In genomic region chr12:101795786-101796185, GRCh38 we compare ENCODE assay signal across 23 cellular contexts. TPM values are rescaled to one million over a fixed set of nuclear protein-coding genes. Genes with fewer than 3 reads are reported as not detected.
DNase-seq lines count a peak whose midpoint lies in the region; ATAC-seq lines count a peak whose summit lies in the region.
"Had no signal": no experiment of that assay in that cellular context is flagged by ENCODE, and none has a peak within 500 bp of the region (broad histone marks: within the 10 kb centered on the region; RNA-seq: fewer than 3 reads in every experiment).

No MANE protein-coding gene starts in this region.

- H3K27me3 ChIP-seq in neuronal stem cell (ENCODE audit: control insufficient read depth in 3 of 3, insufficient read depth in 3 of 3, low read depth in 1 of 3, low read length in 3 of 3), result no peaks in the 10 kb centered on the region
- H3K27me3 ChIP-seq: ascending aorta, gastrocnemius medialis, neutrophil had no signal

- no peak overlapping the region for H2BK15ac ChIP-seq in neuronal stem cell (ENCODE audit: low read length)

- H4K91ac ChIP-seq in neuronal stem cell (ENCODE audit: low read depth, low read length, poor library complexity), result no peak overlapping the region

- intact Hi-C loops in activated CD4-positive, alpha-beta T cell treated with anti-CD3 and anti-CD28 coated beads for 36 hours (cut with DNase I, micrococcal nuclease), result loop anchor here in 1 of 2 experiments (1.0 kb wide), 1 partner anchor 24 kb away; no protein-coding TSS in a partner anchor

- H3K4me1 Mint-ChIP-seq in activated CD4-positive, alpha-beta T cell treated with anti-CD3 and anti-CD28 coated beads for 36 hours, result peaks cover 43% of the 10 kb centered on the region
- peaks cover 80% of the 10 kb centered on the region for H3K4me1 Mint-ChIP-seq in activated CD8-positive, alpha-beta T cell treated with anti-CD3 and anti-CD28 coated beads, Interleukin-2, amount 10 ng/mL, durations not matched to agents 7 days and 5 days (ENCODE audit: low read depth)
- H3K4me1 Mint-ChIP-seq in natural killer cell treated with Interleukin-12 subunit alpha and Interleukin-12 subunit beta and Interleukin-15 and Interleukin-18, amount 100 ng/mL, for 72 hours (ENCODE audit: low read depth in 2 of 2), result peaks cover 64 to 75% of the 10 kb centered on the region in 2 donors

- H2BK5ac ChIP-seq in neuronal stem cell (ENCODE audit: low read length), result no peak overlapping the region

- H3K27ac ChIP-seq in KOPT-K1 (ENCODE audit: low read depth, low read length, poor library complexity, severe bottlenecking) (peak overlapping the region; percentile 89), neuronal stem cell (replicated peaks; ENCODE audit: low read length) (no peak overlapping the region)
- H3K27ac ChIP-seq: 22Rv1, ascending aorta, gastrocnemius medialis, lower lobe of right lung, neutrophil had no signal

- H3K9ac ChIP-seq in neuronal stem cell (ENCODE audit: low read depth, low read length, poor library complexity), result no peak overlapping the region

- CTCF ChIA-PET in activated CD4-positive, alpha-beta T cell treated with anti-CD3 and anti-CD28 coated beads for 36 hours (lab: Charles Lee), result interaction anchor here (0.6 to 1.6 kb wide), 3 partner anchors 35 to 492 kb away, joined by 3 read pairs; partner anchors contain the start of gene GNPTAB
- CTCF ChIA-PET in activated CD8-positive, alpha-beta T cell treated with anti-CD3 and anti-CD28 coated beads, Interleukin-2, amount 10 ng/mL, durations not matched to agents 7 days and 5 days (lab: Charles Lee), result interaction anchor here (4.8 to 10.5 kb wide), 3 partner anchors 16 to 44 kb away, joined by 28 to 263 read pairs (median 57); partner anchors contain the start of gene GNPTAB

- H3K14ac ChIP-seq in neuronal stem cell (ENCODE audit: low read length), result no peak overlapping the region

- H3K36me3 ChIP-seq in KOPT-K1 (ENCODE audit: insufficient read depth, low read length) (peaks cover 15% of the 10 kb centered on the region), neuronal stem cell (replicated peaks in 1 of 2; ENCODE audit: control insufficient read depth in 2 of 2, insufficient read depth in 2 of 2, low read length in 2 of 2) (no peaks in the 10 kb centered on the region)
- H3K36me3 ChIP-seq: gastrocnemius medialis, neutrophil had no signal

- no peak overlapping the region for H3K4ac ChIP-seq in neuronal stem cell (ENCODE audit: low read length)

- no peak overlapping the region for H2AFZ ChIP-seq in neuronal stem cell (ENCODE audit: low read length)

- H3K27ac Mint-ChIP-seq in activated CD4-positive, alpha-beta T cell treated with anti-CD3 and anti-CD28 coated beads for 36 hours, result peak overlapping the region; percentile 48
- peak overlapping the region; percentile 79 for H3K27ac Mint-ChIP-seq in activated CD8-positive, alpha-beta T cell treated with anti-CD3 and anti-CD28 coated beads, Interleukin-2, amount 10 ng/mL, durations not matched to agents 7 days and 5 days
- peak overlapping the region; percentile 83 to 87 for H3K27ac Mint-ChIP-seq in natural killer cell treated with Interleukin-12 subunit alpha and Interleukin-12 subunit beta and Interleukin-15 and Interleukin-18, amount 100 ng/mL, for 72 hours
- H3K27ac Mint-ChIP-seq: type B pancreatic cell had no signal

- no peak overlapping the region for H2BK12ac ChIP-seq in neuronal stem cell (ENCODE audit: low read length)

- no peak overlapping the region for H3K18ac ChIP-seq in neuronal stem cell (ENCODE audit: low read length)

- H2BK120ac ChIP-seq in neuronal stem cell (ENCODE audit: low read depth, low read length), result no peak overlapping the region

- H3K9me3 ChIP-seq in KOPT-K1 (ENCODE audit: insufficient read depth, low read length, poor library complexity, severe bottlenecking), result no peaks in the 10 kb centered on the region
- H3K9me3 ChIP-seq in neuronal stem cell (replicated peaks in 1 of 2; ENCODE audit: control insufficient read depth in 2 of 2, insufficient read depth in 1 of 2, low read depth in 1 of 2, low read length in 2 of 2), result no peaks in the 10 kb centered on the region
- H3K9me3 ChIP-seq: ascending aorta, gastrocnemius medialis, lower lobe of right lung, neutrophil had no signal

- no peak overlapping the region for H3K4me3 Mint-ChIP-seq in activated CD4-positive, alpha-beta T cell treated with anti-CD3 and anti-CD28 coated beads for 36 hours
- H3K4me3 Mint-ChIP-seq in activated CD8-positive, alpha-beta T cell treated with anti-CD3 and anti-CD28 coated beads, Interleukin-2, amount 10 ng/mL, durations not matched to agents 7 days and 5 days, result peak overlapping the region; percentile 35
- H3K4me3 Mint-ChIP-seq in natural killer cell treated with Interleukin-12 subunit alpha and Interleukin-12 subunit beta and Interleukin-15 and Interleukin-18, amount 100 ng/mL, for 72 hours, result peak overlapping the region; percentile 75
- H3K4me3 Mint-ChIP-seq: type B pancreatic cell had no signal

- H2AK5ac ChIP-seq in neuronal stem cell (ENCODE audit: low read depth, low read length), result no peak overlapping the region

- no peak overlapping the region for H3K4me3 ChIP-seq in neuronal stem cell (ENCODE audit: low read length in 2 of 2)
- H3K4me3 ChIP-seq: ascending aorta, gastrocnemius medialis, lower lobe of right lung had no signal

- POLR2A ChIA-PET in activated CD4-positive, alpha-beta T cell treated with anti-CD3 and anti-CD28 coated beads for 36 hours (lab: Charles Lee), result interaction anchor here (0.7 kb wide), 1 partner anchor 72 kb away, joined by 5 read pairs; no protein-coding TSS in a partner anchor
- POLR2A ChIA-PET in activated CD8-positive, alpha-beta T cell treated with anti-CD3 and anti-CD28 coated beads, Interleukin-2, amount 10 ng/mL, durations not matched to agents 7 days and 5 days (lab: Charles Lee), result interaction anchor here (2.3 to 4.6 kb wide), 2 partner anchors 28 to 33 kb away, joined by 7 to 45 read pairs; partner anchors contain the start of gene GNPTAB

- no peaks in the 10 kb centered on the region for H3K79me1 ChIP-seq in neuronal stem cell (ENCODE audit: low read depth, low read length)

- H3K4me1 ChIP-seq in neuronal stem cell (ENCODE audit: control insufficient read depth in 2 of 2, insufficient read depth in 1 of 2, low read depth in 1 of 2, low read length in 2 of 2), result no peaks in the 10 kb centered on the region
- H3K4me1 ChIP-seq: ascending aorta, lower lobe of right lung had no signal

- no peak overlapping the region for H4K8ac ChIP-seq in neuronal stem cell (ENCODE audit: low read depth, low read length)

- no peak overlapping the region for H3K23ac ChIP-seq in neuronal stem cell (ENCODE audit: low read depth, low read length, poor library complexity)

- no CpG with 5 or more reads among the region's 4 CpGs for WGBS in neuronal stem cell (ENCODE audit: extremely low coverage in 2 of 2, insufficient read length in 2 of 2, insufficient replicate concordance in 1 of 2), 2 donors

- ATAC-seq in activated CD4-positive, alpha-beta T cell treated with anti-CD3 and anti-CD28 coated beads for 36 hours, result no peak
- no peak for ATAC-seq in activated CD8-positive, alpha-beta T cell treated with anti-CD3 and anti-CD28 coated beads, Interleukin-2, amount 10 ng/mL, durations not matched to agents 7 days and 5 days
- ATAC-seq in natural killer cell treated with Interleukin-12 subunit alpha and Interleukin-12 subunit beta and Interleukin-15 and Interleukin-18, amount 100 ng/mL, for 72 hours, result peak; percentile 53 to 66
- no peak for ATAC-seq in HG03095 (IDR thresholded peaks at IDR 0.05; ENCODE audit: unreplicated experiment)
- ATAC-seq: gastrocnemius medialis, lower lobe of right lung had no signal

- H3K4me2 ChIP-seq in neuronal stem cell (ENCODE audit: insufficient read depth, low read length, poor library complexity, severe bottlenecking), result no peak overlapping the region

- H3K27me3 Mint-ChIP-seq in activated CD4-positive, alpha-beta T cell treated with anti-CD3 and anti-CD28 coated beads for 36 hours, result no peaks in the 10 kb centered on the region
- no peaks in the 10 kb centered on the region for H3K27me3 Mint-ChIP-seq in activated CD8-positive, alpha-beta T cell treated with anti-CD3 and anti-CD28 coated beads, Interleukin-2, amount 10 ng/mL, durations not matched to agents 7 days and 5 days (ENCODE audit: low read depth)
- H3K27me3 Mint-ChIP-seq in natural killer cell treated with Interleukin-12 subunit alpha and Interleukin-12 subunit beta and Interleukin-15 and Interleukin-18, amount 100 ng/mL, for 72 hours, result no peaks in the 10 kb centered on the region
- H3K27me3 Mint-ChIP-seq: type B pancreatic cell had no signal

- peak; percentile 20 for DNase-seq in activated CD4-positive, alpha-beta T cell treated with anti-CD3 and anti-CD28 coated beads for 36 hours
- no peak for DNase-seq in activated CD4-positive, alpha-beta T cell treated with anti-CD3 and anti-CD28 coated beads, Interleukin-2, amount 50 U/mL, for 4 hours
- DNase-seq in activated CD8-positive, alpha-beta T cell treated with anti-CD3 and anti-CD28 coated beads, Interleukin-2, amount 10 ng/mL, durations not matched to agents 7 days and 5 days, result no peak
- no peak for DNase-seq in natural killer cell treated with Interleukin-12 subunit alpha and Interleukin-12 subunit beta and Interleukin-15 and Interleukin-18, amount 100 ng/mL, for 72 hours (ENCODE audit: low spot score)
- DNase-seq in Kasumi-1 (lab: John Stamatoyannopoulos, UW) (no peak), neuronal stem cell (ENCODE audit: low spot score) (no peak)
- DNase-seq: activated effector memory CD4-positive, alpha-beta T cell treated with Interleukin-2 at 50 U/mL for 16 hours; central memory CD4-positive, alpha-beta T cell; DMS79; gastrocnemius medialis; kidney; lower lobe of right lung; NCI-H2171; NCI-H69; stimulated activated CD4-positive, alpha-beta T cell treated with anti-CD3 and anti-CD28 coated beads, Interleukin-1b, Interleukin-23, amount 100 ng/mL, for 48 hours; SW 1271 had no signal

- peaks cover 5% of the 10 kb centered on the region for H3K36me3 Mint-ChIP-seq in activated CD4-positive, alpha-beta T cell treated with anti-CD3 and anti-CD28 coated beads for 36 hours (ENCODE audit: low read depth)
- H3K36me3 Mint-ChIP-seq in activated CD8-positive, alpha-beta T cell treated with anti-CD3 and anti-CD28 coated beads, Interleukin-2, amount 10 ng/mL, durations not matched to agents 7 days and 5 days (ENCODE audit: low read depth), result peaks cover 57% of the 10 kb centered on the region
- peaks cover 21% of the 10 kb centered on the region for H3K36me3 Mint-ChIP-seq in natural killer cell treated with Interleukin-12 subunit alpha and Interleukin-12 subunit beta and Interleukin-15 and Interleukin-18, amount 100 ng/mL, for 72 hours

- H3K9me3 Mint-ChIP-seq in activated CD4-positive, alpha-beta T cell treated with anti-CD3 and anti-CD28 coated beads for 36 hours (ENCODE audit: low read depth), result no peaks in the 10 kb centered on the region
- no peaks in the 10 kb centered on the region for H3K9me3 Mint-ChIP-seq in activated CD8-positive, alpha-beta T cell treated with anti-CD3 and anti-CD28 coated beads, Interleukin-2, amount 10 ng/mL, durations not matched to agents 7 days and 5 days (ENCODE audit: insufficient read depth)
- peaks cover 6% of the 10 kb centered on the region for H3K9me3 Mint-ChIP-seq in natural killer cell treated with Interleukin-12 subunit alpha and Interleukin-12 subunit beta and Interleukin-15 and Interleukin-18, amount 100 ng/mL, for 72 hours
- H3K9me3 Mint-ChIP-seq: type B pancreatic cell had no signal

RNA-seq across cellular contexts. Expression of gene GNPTAB, which starts 35.0 kb away (rescaled TPM):
- total RNA-seq in activated CD4-positive, alpha-beta T cell treated with anti-CD3 and anti-CD28 coated beads for 36 hours, result 10 to 100 TPM; 20.4 to 24.0 TPM
- total RNA-seq in activated CD8-positive, alpha-beta T cell treated with anti-CD3 and anti-CD28 coated beads, Interleukin-2, amount 10 ng/mL, durations not matched to agents 7 days and 5 days, result 100 to 1,000 TPM; 104 to 109 TPM
- total RNA-seq in natural killer cell treated with Interleukin-12 subunit alpha and Interleukin-12 subunit beta and Interleukin-15 and Interleukin-18, amount 100 ng/mL, for 72 hours, result 100 to 1,000 TPM; 139 to 186 TPM
- polyA plus RNA-seq in neuronal stem cell (2013, experiment 1 of 2), result 12.4 TPM
- polyA plus RNA-seq in neuronal stem cell (2013, experiment 2 of 2), result 13.2 TPM

RNA-seq across cellular contexts. Expression of gene SYCP3, which starts 56.5 kb away (rescaled TPM):
- total RNA-seq in activated CD4-positive, alpha-beta T cell treated with anti-CD3 and anti-CD28 coated beads for 36 hours, result under 1 TPM in 1 of 2 experiments, not detected in 1; 0.16 TPM
- total RNA-seq in activated CD8-positive, alpha-beta T cell treated with anti-CD3 and anti-CD28 coated beads, Interleukin-2, amount 10 ng/mL, durations not matched to agents 7 days and 5 days, result 1 to 10 TPM; 1.7 to 2.0 TPM
- 1 to 10 TPM; 2.4 to 2.9 TPM for total RNA-seq in natural killer cell treated with Interleukin-12 subunit alpha and Interleukin-12 subunit beta and Interleukin-15 and Interleukin-18, amount 100 ng/mL, for 72 hours
- 0.04 TPM for polyA plus RNA-seq in neuronal stem cell (2013, experiment 1 of 2)
- polyA plus RNA-seq in neuronal stem cell (2013, experiment 2 of 2), result not detected
- total RNA-seq: ascending aorta, skeletal muscle tissue had no signal

Comparison
In these comparisons a context has a peak if more than half of its experiments do, and no peak if none do; other contexts are left out.
1. ATAC-seq: peak in natural killer cell treated with Interleukin-12 subunit alpha and Interleukin-12 subunit beta and Interleukin-15 and Interleukin-18, amount 100 ng/mL, for 72 hours (2 of 2); none in activated CD4-positive, alpha-beta T cell treated with anti-CD3 and anti-CD28 coated beads for 36 hours (single experiment), activated CD8-positive, alpha-beta T cell treated with anti-CD3 and anti-CD28 coated beads, Interleukin-2, amount 10 ng/mL, durations not matched to agents 7 days and 5 days (single experiment) and HG03095 (single experiment).
2. RNA of gene GNPTAB, which starts 35.0 kb away (total RNA-seq): 139 to 186 TPM in natural killer cell treated with Interleukin-12 subunit alpha and Interleukin-12 subunit beta and Interleukin-15 and Interleukin-18, amount 100 ng/mL, for 72 hours and 104 to 109 TPM in activated CD8-positive, alpha-beta T cell treated with anti-CD3 and anti-CD28 coated beads, Interleukin-2, amount 10 ng/mL, durations not matched to agents 7 days and 5 days; 20.4 to 24.0 TPM in activated CD4-positive, alpha-beta T cell treated with anti-CD3 and anti-CD28 coated beads for 36 hours; every median in the first group is over 4 times any median in the second.
3. Peak in every context shown above with its lines, with median percentiles within 50 percentile points of each other: H3K27ac Mint-ChIP-seq.